Comparison of ENCODE assay signal across 19 cellular contexts in the genomic region with DNA sequence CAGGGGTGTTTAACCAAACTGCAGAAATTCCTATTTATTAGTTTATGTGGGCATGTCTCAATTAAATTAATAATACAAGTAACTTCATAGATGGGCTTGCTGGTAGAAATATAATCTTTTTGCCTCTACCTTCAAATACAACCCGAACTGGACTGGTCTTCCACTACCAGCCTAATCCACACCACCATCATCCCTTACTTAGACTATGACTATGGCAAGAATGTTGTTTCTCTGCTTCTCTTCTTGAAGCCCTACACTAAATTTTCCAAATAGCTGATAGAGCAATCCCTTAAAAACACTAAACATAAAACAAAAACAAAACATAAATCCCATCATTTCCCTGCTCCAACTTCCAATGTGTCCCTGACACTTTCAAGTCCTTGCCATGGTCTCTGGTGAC. TPM values are rescaled to one million over a fixed set of nuclear protein-coding genes. Genes with fewer than 3 reads are reported as not detected.
A peak's percentile ranks its signal among the peaks of the same experiment; 100 is the strongest.
DNase-seq lines count a peak whose midpoint lies in the region; ATAC-seq and TF ChIP-seq lines count a peak whose summit lies in the region.
"Had no signal": no experiment of that assay in that cellular context is flagged by ENCODE, and none has a peak within 500 bp of the region (broad histone marks: within the 10 kb centered on the region; RNA-seq: fewer than 3 reads in every experiment).

No MANE protein-coding gene starts in this region.

- no peaks in the 10 kb centered on the region for H3K4me1 ChIP-seq in neuronal stem cell (ENCODE audit: control insufficient read depth in 2 of 2, insufficient read depth in 1 of 2, low read depth in 1 of 2, low read length in 2 of 2)
- H3K4me1 ChIP-seq: HAP-1, SJCRH30 had no signal

- no peak overlapping the region for H3K4me3 Mint-ChIP-seq in activated CD4-positive, alpha-beta T cell treated with anti-CD3 and anti-CD28 coated beads for 36 hours
- no peak overlapping the region for H3K4me3 Mint-ChIP-seq in CD14-positive monocyte
- H3K4me3 Mint-ChIP-seq in activated T-helper 2 cell treated with anti-CD3 and anti-CD28 coated beads, Interferon-gamma antibody, Interleukin-2, Interleukin-4, amounts not matched to agents 10 μg/mL and 5 μg/mL and 100 μg/mL, durations not matched to agents 14 hours and 24 hours and 36 hours (ENCODE audit: low read depth), result no peak overlapping the region
- H3K4me3 Mint-ChIP-seq: B cell; CD8-positive, alpha-beta T cell had no signal

- TF ChIP-seq CTCF in CD14-positive monocyte (IDR thresholded peaks at IDR 0.05), result no peak

- H2BK5ac ChIP-seq in neuronal stem cell (ENCODE audit: low read length), result no peak overlapping the region

- H2BK12ac ChIP-seq in neuronal stem cell (ENCODE audit: low read length), result no peak overlapping the region

- DNase-seq in activated CD4-positive, alpha-beta T cell treated with anti-CD3 and anti-CD28 coated beads for 36 hours, result no peak
- no peak for DNase-seq in activated CD4-positive, alpha-beta T cell treated with anti-CD3 and anti-CD28 coated beads for 48 hours
- DNase-seq in CD14-positive monocyte (ENCODE audit: low spot score) (no peak), neuronal stem cell (ENCODE audit: low spot score) (no peak), NCI-H1105 (lab: John Stamatoyannopoulos, UW) (no peak), T-helper 1 cell (no peak), NCI-H187 treated with DMSO at 0.1 percent for 48 hours (lab: John Stamatoyannopoulos, UW) (no peak)
- DNase-seq in activated T-helper 2 cell treated with anti-CD3 and anti-CD28 coated beads, Interferon-gamma antibody, Interleukin-2, Interleukin-4, amounts not matched to agents 10 μg/mL and 5 μg/mL and 100 μg/mL, durations not matched to agents 14 hours and 24 hours and 36 hours (ENCODE audit: low spot score), result no peak
- DNase-seq: CD8-positive, alpha-beta T cell; DMS79 treated with DMSO at 0.1 percent for 48 hours; KBM-7; NCI-H1436 treated with DMSO at 0.1 percent for 48 hours; NCI-H2081; NCI-H748 treated with DMSO at 0.1 percent for 48 hours; PC-3; SJCRH30 had no signal

- H3K4me1 Mint-ChIP-seq in activated CD4-positive, alpha-beta T cell treated with anti-CD3 and anti-CD28 coated beads for 36 hours, result peaks cover 4% of the 10 kb centered on the region
- peaks cover 5% of the 10 kb centered on the region for H3K4me1 Mint-ChIP-seq in CD14-positive monocyte
- peaks cover 7% of the 10 kb centered on the region for H3K4me1 Mint-ChIP-seq in activated T-helper 2 cell treated with anti-CD3 and anti-CD28 coated beads, Interferon-gamma antibody, Interleukin-2, Interleukin-4, amounts not matched to agents 10 μg/mL and 5 μg/mL and 100 μg/mL, durations not matched to agents 14 hours and 24 hours and 36 hours (ENCODE audit: low read depth)
- H3K4me1 Mint-ChIP-seq: B cell had no signal

- no peak overlapping the region for H2BK15ac ChIP-seq in neuronal stem cell (ENCODE audit: low read length)

- ATAC-seq in activated CD4-positive, alpha-beta T cell treated with anti-CD3 and anti-CD28 coated beads for 36 hours, result no peak
- ATAC-seq: CD8-positive, alpha-beta T cell; PC-3 had no signal

- no peak overlapping the region for H3K27ac ChIP-seq in neuronal stem cell (replicated peaks; ENCODE audit: low read length)
- H3K27ac ChIP-seq: 22Rv1, SJCRH30 had no signal

- H3K9ac ChIP-seq in neuronal stem cell (ENCODE audit: low read depth, low read length, poor library complexity), result no peak overlapping the region

- no CpG with 5 or more reads among the region's 1 CpG for WGBS in neuronal stem cell (ENCODE audit: extremely low coverage in 2 of 2, insufficient read length in 2 of 2, insufficient replicate concordance in 1 of 2), 2 donors

- no peak overlapping the region for H4K8ac ChIP-seq in neuronal stem cell (ENCODE audit: low read depth, low read length)

- H3K4me2 ChIP-seq in neuronal stem cell (ENCODE audit: insufficient read depth, low read length, poor library complexity, severe bottlenecking), result no peak overlapping the region

- H3K27ac Mint-ChIP-seq in activated CD4-positive, alpha-beta T cell treated with anti-CD3 and anti-CD28 coated beads for 36 hours, result peak overlapping the region; percentile 32
- H3K27ac Mint-ChIP-seq in CD14-positive monocyte, result peak overlapping the region in 5 of 7 donors; percentile 30 to 59 (median 38)
- peak overlapping the region; percentile 20 for H3K27ac Mint-ChIP-seq in activated T-helper 2 cell treated with anti-CD3 and anti-CD28 coated beads, Interferon-gamma antibody, Interleukin-2, Interleukin-4, amounts not matched to agents 10 μg/mL and 5 μg/mL and 100 μg/mL, durations not matched to agents 14 hours and 24 hours and 36 hours
- H3K27ac Mint-ChIP-seq: B cell had no signal

- intact Hi-C loops in activated CD4-positive, alpha-beta T cell treated with anti-CD3 and anti-CD28 coated beads for 36 hours (cut with DNase I, micrococcal nuclease), result no loop called here
- intact Hi-C loops in CD14-positive monocyte (cut with micrococcal nuclease), result no loop called here
- intact Hi-C loops in activated T-helper 2 cell treated with anti-CD3 and anti-CD28 coated beads, Interferon-gamma antibody, Interleukin-2, Interleukin-4, amounts not matched to agents 10 μg/mL and 5 μg/mL and 100 μg/mL, durations not matched to agents 14 hours and 24 hours and 36 hours (cut with micrococcal nuclease), result no loop called here

- no peaks in the 10 kb centered on the region for H3K9me3 Mint-ChIP-seq in activated CD4-positive, alpha-beta T cell treated with anti-CD3 and anti-CD28 coated beads for 36 hours (ENCODE audit: low read depth)
- no peaks in the 10 kb centered on the region for H3K9me3 Mint-ChIP-seq in CD14-positive monocyte
- no peaks in the 10 kb centered on the region for H3K9me3 Mint-ChIP-seq in activated T-helper 2 cell treated with anti-CD3 and anti-CD28 coated beads, Interferon-gamma antibody, Interleukin-2, Interleukin-4, amounts not matched to agents 10 μg/mL and 5 μg/mL and 100 μg/mL, durations not matched to agents 14 hours and 24 hours and 36 hours
- H3K9me3 Mint-ChIP-seq: CD8-positive, alpha-beta T cell had no signal

- no peaks in the 10 kb centered on the region for H3K27me3 ChIP-seq in neuronal stem cell (ENCODE audit: control insufficient read depth in 3 of 3, insufficient read depth in 3 of 3, low read depth in 1 of 3, low read length in 3 of 3)
- H3K27me3 ChIP-seq: SJCRH30 had no signal

- no peak overlapping the region for H2AFZ ChIP-seq in neuronal stem cell (ENCODE audit: low read length)

- H3K18ac ChIP-seq in neuronal stem cell (ENCODE audit: low read length), result no peak overlapping the region

- POLR2A ChIA-PET in activated CD4-positive, alpha-beta T cell treated with anti-CD3 and anti-CD28 coated beads for 36 hours (lab: Charles Lee), result no interaction called here

- peak overlapping the region; percentile 17 for H3K23ac ChIP-seq in neuronal stem cell (ENCODE audit: low read depth, low read length, poor library complexity)

- peak overlapping the region in 1 of 2 donors; percentile 4 for H3K4me3 ChIP-seq in neuronal stem cell (ENCODE audit: low read length in 2 of 2)
- H3K4me3 ChIP-seq: HAP-1, SJCRH30 had no signal

- no peak overlapping the region for H2BK120ac ChIP-seq in neuronal stem cell (ENCODE audit: low read depth, low read length)

- CTCF ChIA-PET in activated CD4-positive, alpha-beta T cell treated with anti-CD3 and anti-CD28 coated beads for 36 hours (lab: Charles Lee), result no interaction called here

- H4K91ac ChIP-seq in neuronal stem cell (ENCODE audit: low read depth, low read length, poor library complexity), result no peak overlapping the region

- H3K9me3 ChIP-seq in neuronal stem cell (replicated peaks in 1 of 2; ENCODE audit: control insufficient read depth in 2 of 2, insufficient read depth in 1 of 2, low read depth in 1 of 2, low read length in 2 of 2), result no peaks in the 10 kb centered on the region
- H3K9me3 ChIP-seq: HAP-1, SJCRH30 had no signal

- peaks cover 38% of the 10 kb centered on the region for H3K36me3 Mint-ChIP-seq in activated CD4-positive, alpha-beta T cell treated with anti-CD3 and anti-CD28 coated beads for 36 hours (ENCODE audit: low read depth)
- H3K36me3 Mint-ChIP-seq in CD14-positive monocyte, result peaks cover 50 to 90% of the 10 kb centered on the region in 2 donors
- peaks cover 67% of the 10 kb centered on the region for H3K36me3 Mint-ChIP-seq in activated T-helper 2 cell treated with anti-CD3 and anti-CD28 coated beads, Interferon-gamma antibody, Interleukin-2, Interleukin-4, amounts not matched to agents 10 μg/mL and 5 μg/mL and 100 μg/mL, durations not matched to agents 14 hours and 24 hours and 36 hours (ENCODE audit: low read depth)

- H3K27me3 Mint-ChIP-seq in activated CD4-positive, alpha-beta T cell treated with anti-CD3 and anti-CD28 coated beads for 36 hours, result no peaks in the 10 kb centered on the region
- peaks cover 0 to 2% (median 2%) of the 10 kb centered on the region in 3 donors for H3K27me3 Mint-ChIP-seq in CD14-positive monocyte (ENCODE audit: low read depth in 3 of 3)
- no peaks in the 10 kb centered on the region for H3K27me3 Mint-ChIP-seq in activated T-helper 2 cell treated with anti-CD3 and anti-CD28 coated beads, Interferon-gamma antibody, Interleukin-2, Interleukin-4, amounts not matched to agents 10 μg/mL and 5 μg/mL and 100 μg/mL, durations not matched to agents 14 hours and 24 hours and 36 hours (ENCODE audit: low read depth)
- H3K27me3 Mint-ChIP-seq: B cell had no signal

- H3K14ac ChIP-seq in neuronal stem cell (ENCODE audit: low read length), result no peak overlapping the region

- H3K79me1 ChIP-seq in neuronal stem cell (ENCODE audit: low read depth, low read length), result no peaks in the 10 kb centered on the region

- H3K4ac ChIP-seq in neuronal stem cell (ENCODE audit: low read length), result no peak overlapping the region

- peaks cover 18 to 93% of the 10 kb centered on the region in 2 donors for H3K36me3 ChIP-seq in neuronal stem cell (replicated peaks in 1 of 2; ENCODE audit: control insufficient read depth in 2 of 2, insufficient read depth in 2 of 2, low read length in 2 of 2)

- no peak overlapping the region for H2AK5ac ChIP-seq in neuronal stem cell (ENCODE audit: low read depth, low read length)

RNA-seq across cellular contexts. Expression of a gene that starts 47.8 kb away (rescaled TPM):
- 10 to 100 TPM; 12.9 to 13.1 TPM for total RNA-seq in activated CD4-positive, alpha-beta T cell treated with anti-CD3 and anti-CD28 coated beads for 36 hours
- 10 to 100 TPM in 1 of 2 donors, 1 to 10 TPM in 1; 8.5 to 12.3 TPM for polyA plus RNA-seq in CD14-positive monocyte
- total RNA-seq in activated T-helper 2 cell treated with anti-CD3 and anti-CD28 coated beads, Interferon-gamma antibody, Interleukin-2, Interleukin-4, amounts not matched to agents 10 μg/mL and 5 μg/mL and 100 μg/mL, durations not matched to agents 14 hours and 24 hours and 36 hours, result 12.3 and 13.1 TPM in 2 replicates
- 18.1 TPM for polyA plus RNA-seq in neuronal stem cell (2013, experiment 1 of 2)
- polyA plus RNA-seq in neuronal stem cell (2013, experiment 2 of 2), result 18.4 TPM
